35 cellular contexts compared by ENCODE assay signal in the genomic region with DNA sequence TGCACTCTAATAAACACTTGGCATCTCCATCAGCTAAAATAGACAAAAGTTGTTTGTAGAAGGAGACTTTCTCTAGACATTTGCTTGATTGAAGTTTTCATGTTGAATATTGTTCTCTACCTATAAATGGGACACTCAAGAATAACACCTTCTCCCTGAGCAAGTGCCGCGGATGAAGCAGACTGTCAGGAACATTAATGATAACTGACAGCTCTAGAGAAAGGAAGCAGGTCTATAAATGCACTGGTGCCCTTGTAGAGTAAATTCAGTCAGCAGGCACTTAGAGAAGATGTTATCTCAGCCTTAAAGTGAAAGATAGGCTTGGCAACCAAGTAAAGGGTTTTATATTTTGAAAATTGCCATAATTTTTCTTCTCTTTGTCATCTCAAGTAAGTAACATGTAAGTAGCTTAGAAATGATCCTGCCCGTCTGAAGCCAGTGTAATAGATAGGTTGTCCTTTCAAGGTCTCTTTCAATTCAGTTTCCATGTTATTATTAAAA.
"Had no signal": no experiment of that assay in that cellular context is flagged by ENCODE, and none has a peak within 500 bp of the region (broad histone marks: within the 10 kb centered on the region; RNA-seq: fewer than 3 reads in every experiment).

No MANE protein-coding gene starts in this region.

- H3K27ac ChIP-seq: KMS-11 had no signal

- DNase-seq: Karpas-422, Kasumi-1, KG1, MG63, MM.1S, MV-4-11, NCI-H1048, NCI-H1092, NCI-H1092 treated with DMSO at 0.1 percent for 48 hours, NCI-H1105, NCI-H1105 treated with DMSO at 0.1 percent for 48 hours, NCI-H1417, NCI-H1417 treated with DMSO at 0.1 percent for 48 hours, NCI-H1436, NCI-H1436 treated with DMSO at 0.1 percent for 48 hours, NCI-H146, NCI-H1694, NCI-H1694 treated with DMSO at 0.1 percent for 48 hours, NCI-H187, NCI-H187 treated with DMSO at 0.1 percent for 48 hours, NCI-H1930, NCI-H2029, NCI-H2029 treated with DMSO at 0.1 percent for 48 hours, NCI-H2081, NCI-H2081 treated with DMSO at 0.1 percent for 48 hours, NCI-H2107, NCI-H2171, NCI-H2171 treated with DMSO at 0.1 percent for 48 hours, NCI-H2227 treated with DMSO at 0.1 percent for 48 hours, NCI-H226, NCI-H345, NCI-H446, NCI-H446 treated with DMSO at 0.1 percent for 48 hours, NCI-H510A had no signal

- H3K9ac ChIP-seq: KMS-11 had no signal

- H3K27me3 ChIP-seq: MG63 had no signal

- H3K4me2 ChIP-seq: KMS-11 had no signal

- H3K4me3 ChIP-seq: MG63 had no signal

- H3K9me3 ChIP-seq: MG63 had no signal

- H3K36me3 ChIP-seq: MG63 had no signal
